In the genomic region with DNA sequence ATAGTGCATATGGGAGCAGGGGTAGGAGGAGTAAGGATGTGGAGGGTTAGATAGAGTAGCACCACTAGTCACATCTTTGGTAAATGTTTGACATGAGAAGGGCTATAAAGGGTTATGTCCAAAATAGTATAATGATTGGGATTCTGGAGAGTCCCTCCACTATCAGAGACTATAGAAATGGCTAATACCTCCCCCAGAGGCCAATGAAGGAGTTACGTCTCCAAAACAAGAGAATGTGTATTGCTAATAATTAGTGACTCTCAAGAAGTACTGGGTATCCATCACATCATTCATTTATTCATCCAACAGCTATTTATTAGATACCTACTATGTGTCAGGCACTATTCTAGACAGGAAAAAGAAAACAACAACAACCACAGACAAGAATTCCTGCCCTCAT, we compare ENCODE assay signal across 1 cellular context.
TF ChIP-seq lines count a peak whose summit lies in the region.

No MANE protein-coding gene starts in this region.

TF ChIP-seq in H1, 55 proteins besides CTCF, POLR2A, EP300 and RAD21:
- no peak for TF ChIP-seq CBX5 (IDR thresholded peaks at IDR 0.05; ENCODE audit: low read depth, low read length)
- no peak for TF ChIP-seq TAF7 (optimal IDR thresholded peaks at IDR 0.05; ENCODE audit: borderline replicate concordance, low read depth, low read length)
- TF ChIP-seq SIN3A (conservative IDR thresholded peaks at IDR 0.05 in 1 of 2, IDR thresholded peaks at IDR 0.05 in 1 of 2; ENCODE audit: low read depth in 1 of 2, low read length in 2 of 2), result no peak
- TF ChIP-seq BACH1 (IDR thresholded peaks at IDR 0.05; ENCODE audit: low read length), result no peak
- TF ChIP-seq CREB1 (IDR thresholded peaks at IDR 0.05), result no peak
- no peak for TF ChIP-seq SIRT6 (IDR thresholded peaks at IDR 0.05; ENCODE audit: low read length)
- TF ChIP-seq CBX8 (IDR thresholded peaks at IDR 0.05; ENCODE audit: borderline replicate concordance, low read depth, low read length), result no peak
- TF ChIP-seq JUN (IDR thresholded peaks at IDR 0.05; ENCODE audit: low read depth, low read length), result no peak
- TF ChIP-seq KDM4A (IDR thresholded peaks at IDR 0.05; ENCODE audit: low read depth, low read length, severe bottlenecking), result no peak
- TF ChIP-seq E2F6 (IDR thresholded peaks at IDR 0.05), result no peak
- no peak for TF ChIP-seq KDM1A (IDR thresholded peaks at IDR 0.05; ENCODE audit: borderline replicate concordance, low read length)
- TF ChIP-seq RBBP5 (IDR thresholded peaks at IDR 0.05; ENCODE audit: borderline replicate concordance, low read depth, low read length), result no peak
- TF ChIP-seq HDAC6 (IDR thresholded peaks at IDR 0.05; ENCODE audit: low read depth, low read length), result no peak
TF ChIP-seq in H1: peak in this region for 0.
